Comparison of ENCODE assay signal across 18 cellular contexts in genomic region chr7:1704326-1705241, GRCh38. TPM values are rescaled to one million over a fixed set of nuclear protein-coding genes. Genes with fewer than 3 reads are reported as not detected.
A peak's percentile ranks its signal among the peaks of the same experiment; 100 is the strongest.
DNase-seq lines count a peak whose midpoint lies in the region; ATAC-seq, FAIRE-seq and TF ChIP-seq lines count a peak whose summit lies in the region.
"Had no signal": no experiment of that assay in that cellular context is flagged by ENCODE, and none has a peak within 500 bp of the region (broad histone marks: within the 10 kb centered on the region; RNA-seq: fewer than 3 reads in every experiment).

No MANE protein-coding gene starts in this region.

- H3K27ac ChIP-seq in endothelial cell of umbilical vein (ENCODE audit: insufficient read depth, low read depth, low read length) = no peak overlapping the region
- H3K27ac ChIP-seq in sigmoid colon = no peak overlapping the region
- H3K27ac ChIP-seq in psoas muscle = no peak overlapping the region
- H3K27ac ChIP-seq: brain microvascular endothelial cell, esophagus muscularis mucosa, SJSA1, thyroid gland had no signal

- TF ChIP-seq CTCF in endothelial cell of umbilical vein (IDR thresholded peaks at IDR 0.05; ENCODE audit: extremely low read depth in 1 of 2, insufficient read depth in 1 of 2, low read depth in 1 of 2, low read length in 2 of 2) = no peak
- TF ChIP-seq CTCF in sigmoid colon (IDR thresholded peaks at IDR 0.05) = no peak
- no peak for TF ChIP-seq CTCF in psoas muscle (IDR thresholded peaks at IDR 0.05)

- POLR2A ChIA-PET in endothelial cell of umbilical vein (lab: Charles Lee) = no interaction called here

- peaks cover 3% of the 10 kb centered on the region for H3K9me3 ChIP-seq in endothelial cell of umbilical vein (replicated peaks; ENCODE audit: control insufficient read depth, insufficient read depth, low read length)
- H3K9me3 ChIP-seq in sigmoid colon = peaks cover 0 to 10% (median 5%) of the 10 kb centered on the region in 4 donors
- peaks cover 10% of the 10 kb centered on the region for H3K9me3 ChIP-seq in psoas muscle
- H3K9me3 ChIP-seq: thyroid gland had no signal

- intact Hi-C loops in endothelial cell of umbilical vein (cut with micrococcal nuclease) = no loop called here
- intact Hi-C loops in sigmoid colon (cut with DNase I) = no loop called here
- intact Hi-C loops in psoas muscle (cut with DNase I) = loop anchor here in 1 of 2 donors (5.0 kb wide), 1 partner anchor 122 kb away; no protein-coding TSS in a partner anchor

- BruUV-seq in endothelial cell of umbilical vein (replicated peaks; lab: Mats Ljungman, UMichigan) = no TSS peak

- DNase-seq in activated effector memory CD4-positive, alpha-beta T cell treated with anti-CD3 and anti-CD28 coated beads, Interleukin-2, amount 50 U/mL, for 16 hours = peak; percentile 60
- no peak for DNase-seq in activated effector memory CD4-positive, alpha-beta T cell treated with Interleukin-2 at 50 U/mL for 16 hours
- DNase-seq in HTR-8/SVneo (ENCODE audit: insufficient read length, low spot score) (no peak), endothelial cell of umbilical vein (ENCODE audit: low read depth, low spot score) (no peak), sigmoid colon (peak; percentile 46), psoas muscle (no peak)
- DNase-seq: brain microvascular endothelial cell, NCI-H1417, T-helper 9 cell, thyroid gland had no signal

- no peaks in the 10 kb centered on the region for H3K4me1 ChIP-seq in endothelial cell of umbilical vein (ENCODE audit: control insufficient read depth, extremely low read depth, insufficient read depth, low read length)
- H3K4me1 ChIP-seq in sigmoid colon = no peaks in the 10 kb centered on the region
- H3K4me1 ChIP-seq in psoas muscle = peaks cover 3% of the 10 kb centered on the region
- H3K4me1 ChIP-seq: esophagus muscularis mucosa, SJSA1, thyroid gland had no signal

- no peak overlapping the region for H2AFZ ChIP-seq in endothelial cell of umbilical vein (ENCODE audit: low read depth, low read length)

- no peak for ATAC-seq in GM19328 (IDR thresholded peaks at IDR 0.05; ENCODE audit: unreplicated experiment)
- no peak for ATAC-seq in GM18511 (IDR thresholded peaks at IDR 0.05; ENCODE audit: unreplicated experiment)
- ATAC-seq in psoas muscle = no peak
- ATAC-seq: activated naive CD4-positive, alpha-beta T cell treated with anti-CD3 and anti-CD28 coated beads, Interleukin-2, amount 50 U/mL, for 72 hours; stimulated activated effector memory CD8-positive, alpha-beta T cell treated with anti-CD3 and anti-CD28 coated beads, Interleukin-12 subunit alpha, Interleukin-12 subunit beta, amount 100 ng/mL, for 72 hours had no signal

- no peaks in the 10 kb centered on the region for H3K36me3 ChIP-seq in endothelial cell of umbilical vein (ENCODE audit: control insufficient read depth in 2 of 2, extremely low read depth in 1 of 2, insufficient read depth in 2 of 2, low read length in 2 of 2)
- no peaks in the 10 kb centered on the region for H3K36me3 ChIP-seq in sigmoid colon
- no peaks in the 10 kb centered on the region for H3K36me3 ChIP-seq in psoas muscle (ENCODE audit: insufficient read depth in 1 of 2, low read depth in 1 of 2)
- H3K36me3 ChIP-seq: brain microvascular endothelial cell, SJSA1, thyroid gland had no signal

- CTCF ChIA-PET in endothelial cell of umbilical vein (lab: Charles Lee) = no interaction called here

- TF ChIP-seq POLR2A in endothelial cell of umbilical vein (IDR thresholded peaks at IDR 0.05; ENCODE audit: low read depth, low read length) (no peak), sigmoid colon (IDR thresholded peaks at IDR 0.05) (no peak)

- WGBS in sigmoid colon, 2 donors = 59 to 83% methylated on average over 23 of the region's 23 CpGs
- 83 to 86% (median 85%) methylated on average over 23 of the region's 23 CpGs for WGBS in psoas muscle, 3 donors

- H4K20me1 ChIP-seq in endothelial cell of umbilical vein (replicated peaks; ENCODE audit: control insufficient read depth, extremely low read depth, insufficient read depth, low read length) = no peaks in the 10 kb centered on the region

- no peak overlapping the region for H3K4me3 ChIP-seq in endothelial cell of umbilical vein (replicated peaks in 1 of 3; ENCODE audit: insufficient read depth in 1 of 3, low read depth in 1 of 3, low read length in 3 of 3)
- H3K4me3 ChIP-seq in sigmoid colon = no peak overlapping the region
- H3K4me3 ChIP-seq in psoas muscle = no peak overlapping the region
- H3K4me3 ChIP-seq: esophagus muscularis mucosa, lung, SJSA1, thyroid gland had no signal

- H3K9me1 ChIP-seq in endothelial cell of umbilical vein (replicated peaks; ENCODE audit: control insufficient read depth, extremely low read depth, insufficient read depth, low read length) = no peaks in the 10 kb centered on the region

- no peaks in the 10 kb centered on the region for H3K27me3 ChIP-seq in endothelial cell of umbilical vein (ENCODE audit: control insufficient read depth in 2 of 2, insufficient read depth in 2 of 2, low read length in 2 of 2)
- peaks cover 0 to 4% (median 0%) of the 10 kb centered on the region in 3 donors for H3K27me3 ChIP-seq in sigmoid colon
- H3K27me3 ChIP-seq in psoas muscle (ENCODE audit: insufficient read depth in 3 of 3, low read length in 2 of 3) = peaks cover 0 to 7% (median 0%) of the 10 kb centered on the region in 3 donors
- H3K27me3 ChIP-seq: brain microvascular endothelial cell, SJSA1, thyroid gland had no signal

- no peak for TF ChIP-seq EP300 in sigmoid colon (IDR thresholded peaks at IDR 0.05)

- H3K9ac ChIP-seq in endothelial cell of umbilical vein (replicated peaks; ENCODE audit: extremely low read depth, insufficient read depth, low read length) = no peak overlapping the region

- dilution Hi-C loops in endothelial cell of umbilical vein (cut with MboI; ENCODE audit: extremely low pct_ligation_motif_present, low sequenced_read_pairs) = no loop called here

- H3K4me2 ChIP-seq in endothelial cell of umbilical vein (ENCODE audit: insufficient read depth, low read length) = no peak overlapping the region

- FAIRE-seq in HTR-8/SVneo (lab: Jason Lieb, UNC) (peak; percentile 77), endothelial cell of umbilical vein (lab: Jason Lieb, UNC) (no peak)

- no peaks in the 10 kb centered on the region for H3K79me2 ChIP-seq in endothelial cell of umbilical vein (ENCODE audit: control insufficient read depth, insufficient read depth, low read length)

TF ChIP-seq in endothelial cell of umbilical vein, 7 proteins besides CTCF, POLR2A, EP300 and RAD21:
- TF ChIP-seq EZH2 (IDR thresholded peaks at IDR 0.05; ENCODE audit: borderline replicate concordance, low read depth, low read length, severe bottlenecking) (no peak), MAX (IDR thresholded peaks at IDR 0.05; ENCODE audit: insufficient read depth, insufficient read length) (peak; percentile 11), GATA2 (IDR thresholded peaks at IDR 0.05; ENCODE audit: insufficient read depth, insufficient read length, low read depth, low read length) (no peak), JUN (IDR thresholded peaks at IDR 0.05; ENCODE audit: borderline replicate concordance, insufficient read depth, insufficient read length, low read depth) (no peak), POLR2AphosphoS5 (IDR thresholded peaks at IDR 0.05; ENCODE audit: insufficient read depth, low read depth, low read length) (no peak), MYC (IDR thresholded peaks at IDR 0.05; ENCODE audit: low read depth, low read length) (no peak)

RNA-seq across cellular contexts. Expression of gene ELFN1, which starts 34.5 kb away (rescaled TPM):
- 0.85 and 1.0 TPM in 2 replicates for total RNA-seq in endothelial cell of umbilical vein
- polyA plus RNA-seq in endothelial cell of umbilical vein = 0.37 and 0.46 TPM in 2 replicates
- polyA plus RNA-seq in endothelial cell of umbilical vein (2011; cell fraction: cytosol; rRNA removed) = 0.17 and 0.31 TPM in 2 replicates
- 0.14 and 0.17 TPM in 2 replicates for polyA plus RNA-seq in endothelial cell of umbilical vein (2011; cell fraction: nucleus; rRNA removed)
- 0.54 and 1.6 TPM in 2 replicates for polyA plus RNA-seq in endothelial cell of umbilical vein (2012)
- polyA minus RNA-seq in endothelial cell of umbilical vein = 0.22 and 0.42 TPM in 2 replicates
- polyA minus RNA-seq in endothelial cell of umbilical vein (2011; cell fraction: cytosol; rRNA and poly(A)+ RNA removed) = 0.31 TPM
- polyA minus RNA-seq in endothelial cell of umbilical vein (2011; cell fraction: nucleus; rRNA and poly(A)+ RNA removed) = 0.19 and 0.24 TPM in 2 replicates
- under 1 TPM; 0.33 to 0.55 (median 0.45) TPM for total RNA-seq in sigmoid colon
- polyA plus RNA-seq in sigmoid colon = under 1 TPM in 1 of 3 donors, not detected in 2; 0.83 TPM
- under 1 TPM; 0.46 to 0.73 (median 0.66) TPM for total RNA-seq in psoas muscle
- polyA plus RNA-seq in psoas muscle = under 1 TPM; 0.11 to 0.87 (median 0.27) TPM
- total RNA-seq: SJSA1 had no signal
- polyA plus RNA-seq: CD14-positive monocyte had no signal

Comparison
In these comparisons a context has a peak if more than half of its experiments do, and no peak if none do; other contexts are left out.
1. DNase-seq: peak in activated effector memory CD4-positive, alpha-beta T cell treated with anti-CD3 and anti-CD28 coated beads, Interleukin-2, amount 50 U/mL, for 16 hours (single experiment) and sigmoid colon (single experiment); none in activated effector memory CD4-positive, alpha-beta T cell treated with Interleukin-2 at 50 U/mL for 16 hours (single experiment), HTR-8/SVneo (single experiment), endothelial cell of umbilical vein (single experiment) and psoas muscle (0 of 2).